ENCODE assay signal across 1 cellular context in genomic region chr7:127838816-127839415, GRCh38.
A peak's percentile ranks its signal among the peaks of the same experiment; 100 is the strongest.
TF ChIP-seq lines count a peak whose summit lies in the region.

No MANE protein-coding gene starts in this region.

TF ChIP-seq in K562, 482 proteins besides CTCF, POLR2A, EP300 and RAD21 (continued from another document and continues in another):
- TF ChIP-seq HMGXB4 (CRISPR knock-in tag; IDR thresholded peaks at IDR 0.05): no peak
- TF ChIP-seq PHB (CRISPR knock-in tag; IDR thresholded peaks at IDR 0.05): no peak
- TF ChIP-seq SIX5 (IDR thresholded peaks at IDR 0.05; ENCODE audit: borderline replicate concordance in 1 of 2, insufficient read depth in 1 of 2, low read depth in 1 of 2, low read length in 2 of 2): no peak
- TF ChIP-seq SAP30 (IDR thresholded peaks at IDR 0.05; ENCODE audit: borderline replicate concordance, insufficient read depth, low read depth, low read length, poor library complexity, severe bottlenecking): no peak
- TF ChIP-seq MIER1 (IDR thresholded peaks at IDR 0.05; ENCODE audit: low read depth): no peak
- TF ChIP-seq ETS2 (tag; IDR thresholded peaks at IDR 0.05; ENCODE audit: borderline replicate concordance, poor library complexity, severe bottlenecking): no peak
- TF ChIP-seq PATZ1 (CRISPR knock-in tag; IDR thresholded peaks at IDR 0.05; ENCODE audit: borderline replicate concordance): no peak
- no peak for TF ChIP-seq YBX1 (IDR thresholded peaks at IDR 0.05)
- TF ChIP-seq KAT7 (CRISPR knock-in tag; IDR thresholded peaks at IDR 0.05; ENCODE audit: borderline replicate concordance): no peak; the same call in 1 of the 2 replicates
- no peak for TF ChIP-seq HNRNPLL (IDR thresholded peaks at IDR 0.05; ENCODE audit: low read depth, low read length, poor library complexity, severe bottlenecking)
- TF ChIP-seq ZNF449 (CRISPR knock-in tag; IDR thresholded peaks at IDR 0.05): no peak
- no peak for TF ChIP-seq KLF13 (tag; IDR thresholded peaks at IDR 0.05; ENCODE audit: borderline replicate concordance, low read depth)
- no peak for TF ChIP-seq POU5F1 (IDR thresholded peaks at IDR 0.05; ENCODE audit: borderline replicate concordance, low read depth, low read length, partially characterized antibody)
- TF ChIP-seq PRPF4 (IDR thresholded peaks at IDR 0.05; ENCODE audit: insufficient read depth, low read depth, low read length, poor library complexity, severe bottlenecking): no peak
- no peak for TF ChIP-seq ETV6 (IDR thresholded peaks at IDR 0.05; ENCODE audit: borderline replicate concordance in 1 of 2, low read depth in 2 of 2, low read length in 1 of 2)
- TF ChIP-seq ETV6 (CRISPR knock-in tag; IDR thresholded peaks at IDR 0.05; ENCODE audit: borderline replicate concordance): no peak
- TF ChIP-seq FOXJ2 (tag; IDR thresholded peaks at IDR 0.05): peak; percentile 17; the same call in 1 of the 2 replicates
- no peak for TF ChIP-seq MAFK (IDR thresholded peaks at IDR 0.05; ENCODE audit: low read length)
- no peak for TF ChIP-seq PHF21A (IDR thresholded peaks at IDR 0.05; ENCODE audit: borderline replicate concordance, low read depth)
- no peak for TF ChIP-seq CHD7 (IDR thresholded peaks at IDR 0.05; ENCODE audit: low read depth, low read length)
- TF ChIP-seq ZNF253 (CRISPR knock-in tag; conservative IDR thresholded peaks at IDR 0.05): no peak
- no peak for TF ChIP-seq BCLAF1 (IDR thresholded peaks at IDR 0.05; ENCODE audit: borderline replicate concordance in 1 of 2, control insufficient read depth in 1 of 2, low read depth in 2 of 2, low read length in 1 of 2)
- TF ChIP-seq ETV5 (CRISPR knock-in tag; IDR thresholded peaks at IDR 0.05; ENCODE audit: low read depth): no peak
- TF ChIP-seq HDAC2 (IDR thresholded peaks at IDR 0.05): peak; percentile 68; the same call in 1 of the 2 replicates
- no peak for TF ChIP-seq MAZ (CRISPR knock-in tag; conservative IDR thresholded peaks at IDR 0.05 in 1 of 2, IDR thresholded peaks at IDR 0.05 in 1 of 2)
- no peak for TF ChIP-seq ZNF696 (CRISPR knock-in tag; conservative IDR thresholded peaks at IDR 0.05)
- TF ChIP-seq RNF219 (CRISPR knock-in tag; IDR thresholded peaks at IDR 0.05): no peak
- TF ChIP-seq SUPT5H (IDR thresholded peaks at IDR 0.05): no peak
